8 cellular contexts compared by ENCODE assay signal in the genomic region with DNA sequence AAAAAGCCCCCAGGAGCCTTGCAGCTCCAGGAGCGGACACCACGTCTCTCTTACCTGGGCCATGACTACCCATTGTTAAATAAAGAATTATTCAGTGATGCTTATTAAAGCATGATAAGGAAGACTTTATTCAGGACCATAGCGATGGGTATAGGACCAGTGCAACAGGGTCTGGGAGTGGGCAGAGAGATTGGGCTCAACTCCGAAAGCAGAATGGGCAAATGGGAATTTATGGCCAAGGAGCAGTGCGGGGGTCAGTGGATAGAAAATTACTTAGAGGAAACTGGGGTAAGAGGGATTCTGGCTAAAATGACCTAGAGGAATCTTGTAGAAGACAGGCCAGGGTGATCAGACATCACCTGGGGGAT. TPM values are rescaled to one million over a fixed set of nuclear protein-coding genes. Genes with fewer than 3 reads are reported as not detected.
DNase-seq lines count a peak whose midpoint lies in the region; ATAC-seq, FAIRE-seq and TF ChIP-seq lines count a peak whose summit lies in the region.

No MANE protein-coding gene starts in this region.

- H3K27me3 Mint-ChIP-seq in H9 (ENCODE audit: low read depth): no peaks in the 10 kb centered on the region
- H3K27me3 Mint-ChIP-seq in stimulated activated memory B cell treated with anti-CD40 and anti-IgM and Interleukin-4, amounts not matched to agents 10 μg/mL and 1 μg/mL and 100 μg/mL, for 72 hours: no peaks in the 10 kb centered on the region

- no peak overlapping the region for H2BK12ac ChIP-seq in H9 (ENCODE audit: insufficient read length, low read depth, low read length)

- H3K14ac ChIP-seq in H9 (ENCODE audit: insufficient read depth, low read length): no peak overlapping the region

- no CpG with 5 or more reads among the region's 5 CpGs for WGBS in H9 (ENCODE audit: extremely low coverage, insufficient read length, low lambda C conversion rate)

- H4K5ac ChIP-seq in H9 (ENCODE audit: insufficient read length, low read depth, low read length): peak overlapping the region; percentile 86

- no peak overlapping the region for H4K8ac ChIP-seq in H9 (replicated peaks; ENCODE audit: insufficient read length, low read depth, low read length)

- peaks cover 7% of the 10 kb centered on the region; the same call in 1 of the 2 replicates for H3K79me2 ChIP-seq in H9 (ENCODE audit: insufficient read depth, low read length)

- H3K4me1 ChIP-seq in H9 (ENCODE audit: insufficient read depth, low read length): peaks cover 2% of the 10 kb centered on the region
- peaks cover 0 to 32% of the 10 kb centered on the region in 2 donors for H3K4me1 ChIP-seq in right atrium auricular region

- no peak overlapping the region for H2BK120ac ChIP-seq in H9 (ENCODE audit: low read depth, low read length, poor library complexity, severe bottlenecking)

- no peaks in the 10 kb centered on the region for H3K9me3 ChIP-seq in H9 (ENCODE audit: control insufficient read depth, low read depth, low read length)
- no peaks in the 10 kb centered on the region for H3K9me3 ChIP-seq in WERI-Rb-1 (ENCODE audit: severe bottlenecking)
- H3K9me3 ChIP-seq in right atrium auricular region: no peaks in the 10 kb centered on the region

- H3K27ac Mint-ChIP-seq in H9: peak overlapping the region; percentile 0 to 90 (median 64); a peak in 5 of 7 replicates
- H3K27ac Mint-ChIP-seq in stimulated activated memory B cell treated with anti-CD40 and anti-IgM and Interleukin-4, amounts not matched to agents 10 μg/mL and 1 μg/mL and 100 μg/mL, for 72 hours: peak overlapping the region; percentile 96

- H3K4me3 ChIP-seq in WERI-Rb-1 (ENCODE audit: low read depth, low read length) (peak overlapping the region; percentile 88), right atrium auricular region (peak overlapping the region; percentile 85 to 94)

- no peak overlapping the region for H3K9ac ChIP-seq in H9 (ENCODE audit: extremely low read depth, insufficient read length, low read length)

- H2BK5ac ChIP-seq in H9 (ENCODE audit: insufficient read length, low read length): no peak overlapping the region

- H3K56ac ChIP-seq in H9 (ENCODE audit: insufficient read length, low read depth, low read length): no peak overlapping the region

- peaks cover 9% of the 10 kb centered on the region for H3K23me2 ChIP-seq in H9 (ENCODE audit: insufficient read length, low read depth, low read length, poor library complexity, severe bottlenecking)

- no peaks in the 10 kb centered on the region for H4K20me1 ChIP-seq in H9 (ENCODE audit: control insufficient read depth, insufficient read depth, insufficient read length)

- TF ChIP-seq CTCF in H9 (conservative IDR thresholded peaks at IDR 0.05) (no peak), WERI-Rb-1 (IDR thresholded peaks at IDR 0.05; ENCODE audit: low read depth, low read length) (no peak), right atrium auricular region (IDR thresholded peaks at IDR 0.05) (no peak), D721Med (IDR thresholded peaks at IDR 0.05; ENCODE audit: insufficient read depth, missing control alignments) (no peak)

- H3K23ac ChIP-seq in H9 (ENCODE audit: insufficient read length, low read depth, low read length): no peak overlapping the region

- ATAC-seq in stimulated activated memory B cell treated with anti-CD40 and anti-IgM and Interleukin-4, amounts not matched to agents 10 μg/mL and 1 μg/mL and 100 μg/mL, for 72 hours: no peak

- H2BK15ac ChIP-seq in H9 (ENCODE audit: low read depth, low read length): no peak overlapping the region

- H3K36me3 ChIP-seq in WERI-Rb-1: peaks cover 29% of the 10 kb centered on the region
- peaks cover 25% of the 10 kb centered on the region for H3K36me3 ChIP-seq in right atrium auricular region

- no peak overlapping the region for H4K91ac ChIP-seq in H9 (ENCODE audit: insufficient read length, low read depth, low read length)

- no peaks in the 10 kb centered on the region; a peak in 1 of 5 replicates for H3K9me3 Mint-ChIP-seq in H9
- H3K9me3 Mint-ChIP-seq in stimulated activated memory B cell treated with anti-CD40 and anti-IgM and Interleukin-4, amounts not matched to agents 10 μg/mL and 1 μg/mL and 100 μg/mL, for 72 hours: no peaks in the 10 kb centered on the region

- H3K4me1 Mint-ChIP-seq in H9: peaks cover 14 to 17% of the 10 kb centered on the region in 2 experiments
- peaks cover 37% of the 10 kb centered on the region for H3K4me1 Mint-ChIP-seq in stimulated activated memory B cell treated with anti-CD40 and anti-IgM and Interleukin-4, amounts not matched to agents 10 μg/mL and 1 μg/mL and 100 μg/mL, for 72 hours

- no peak overlapping the region for H3T11ph ChIP-seq in H9 (ENCODE audit: low read length)

- DNase-seq in H9 (no peak), WERI-Rb-1 (no peak), right atrium auricular region (ENCODE audit: low spot score) (no peak), NOMO-1 treated with DMSO at 0.1 percent for 48 hours (lab: John Stamatoyannopoulos, UW; ENCODE audit: unreplicated experiment) (no peak), SK-N-DZ (ENCODE audit: low spot score) (no peak), D721Med (ENCODE audit: insufficient read length, low spot score) (no peak), DMS79 (lab: John Stamatoyannopoulos, UW) (no peak)

- no peak for FAIRE-seq in D721Med (lab: Jason Lieb, UNC)

- H3K4ac ChIP-seq in H9 (ENCODE audit: low read depth, low read length): no peak overlapping the region

- no peaks in the 10 kb centered on the region for H3K79me1 ChIP-seq in H9 (ENCODE audit: insufficient read depth, low read depth, low read length, poor library complexity, severe bottlenecking)

- H3K18ac ChIP-seq in H9 (ENCODE audit: insufficient read length, low read depth, low read length): no peak overlapping the region

- H3K27ac ChIP-seq in H9 (ENCODE audit: insufficient read length, low read depth, low read length) (no peak overlapping the region), WERI-Rb-1 (peak overlapping the region; percentile 20), right atrium auricular region (peak overlapping the region; percentile 91 to 97)

- H3K4me2 ChIP-seq in H9 (ENCODE audit: insufficient read depth, insufficient read length, low read length): peak overlapping the region; percentile 42

- H2AFZ ChIP-seq in H9 (ENCODE audit: low read length): peak overlapping the region; percentile 95

- no peak overlapping the region for H2BK20ac ChIP-seq in H9 (ENCODE audit: low read depth, low read length, poor library complexity, severe bottlenecking)

- H3K36me3 Mint-ChIP-seq in H9 (ENCODE audit: insufficient read depth in 1 of 3, low read depth in 3 of 3): peaks cover 8 to 28% (median 22%) of the 10 kb centered on the region in 3 experiments; a peak in 5 of 7 replicates
- H3K36me3 Mint-ChIP-seq in stimulated activated memory B cell treated with anti-CD40 and anti-IgM and Interleukin-4, amounts not matched to agents 10 μg/mL and 1 μg/mL and 100 μg/mL, for 72 hours: peaks cover 16% of the 10 kb centered on the region

- H2AK5ac ChIP-seq in H9 (ENCODE audit: insufficient read length, low read length): no peak overlapping the region

- peak overlapping the region; percentile 98 to 99 for H3K4me3 Mint-ChIP-seq in H9
- H3K4me3 Mint-ChIP-seq in stimulated activated memory B cell treated with anti-CD40 and anti-IgM and Interleukin-4, amounts not matched to agents 10 μg/mL and 1 μg/mL and 100 μg/mL, for 72 hours: peak overlapping the region; percentile 100

- H3K27me3 ChIP-seq in H9 (ENCODE audit: insufficient read depth, low read length) (no peaks in the 10 kb centered on the region), WERI-Rb-1 (ENCODE audit: insufficient read depth, low read depth, severe bottlenecking) (no peaks in the 10 kb centered on the region), right atrium auricular region (no peaks in the 10 kb centered on the region)

RNA-seq across cellular contexts. Expression of gene ATP5PO, which starts 0.6 kb away (rescaled TPM):
- total RNA-seq in H9 (2021): 263 and 275 TPM in 2 replicates
- 100 to 1,000 TPM; 593 to 693 TPM for total RNA-seq in right atrium auricular region
- 223 and 273 TPM in 2 replicates for polyA plus RNA-seq in SK-N-DZ (2014; cell fraction: cytosol; rRNA removed)
- polyA plus RNA-seq in SK-N-DZ (2014; cell fraction: nucleus; rRNA removed): 118 and 259 TPM in 2 replicates
